In genomic region chr12:32680787-32681186, GRCh38 we compare ENCODE assay signal across 1 cellular context.
TF ChIP-seq lines count a peak whose summit lies in the region.

No MANE protein-coding gene starts in this region.

TF ChIP-seq in GM12878, 131 proteins besides CTCF, POLR2A, EP300 and RAD21 (continued from another document):
- TF ChIP-seq MEF2B (IDR thresholded peaks at IDR 0.05; ENCODE audit: partially characterized antibody, poor library complexity, severe bottlenecking) (peak; percentile 10), IRF4 (IDR thresholded peaks at IDR 0.05; ENCODE audit: low read depth, low read length) (no peak), PAX8 (IDR thresholded peaks at IDR 0.05) (0 out of 2 replicates have a peak, but pooled peaks have one; percentile 66), MYB (IDR thresholded peaks at IDR 0.05; ENCODE audit: borderline replicate concordance, low read depth, low read length) (no peak), NR2C1 (IDR thresholded peaks at IDR 0.05) (no peak), PKNOX1 (IDR thresholded peaks at IDR 0.05) (peak; percentile 29; the same call in 1 of the 2 replicates), MTA2 (IDR thresholded peaks at IDR 0.05; ENCODE audit: low read depth) (peak; percentile 22; the same call in 1 of the 2 replicates), FOXM1 (IDR thresholded peaks at IDR 0.05; ENCODE audit: low read depth, low read length) (no peak), SKIL (IDR thresholded peaks at IDR 0.05; ENCODE audit: low read depth, poor library complexity, severe bottlenecking) (no peak), BCL11A (IDR thresholded peaks at IDR 0.05; ENCODE audit: low read depth, low read length) (no peak)
